In the genomic region with DNA sequence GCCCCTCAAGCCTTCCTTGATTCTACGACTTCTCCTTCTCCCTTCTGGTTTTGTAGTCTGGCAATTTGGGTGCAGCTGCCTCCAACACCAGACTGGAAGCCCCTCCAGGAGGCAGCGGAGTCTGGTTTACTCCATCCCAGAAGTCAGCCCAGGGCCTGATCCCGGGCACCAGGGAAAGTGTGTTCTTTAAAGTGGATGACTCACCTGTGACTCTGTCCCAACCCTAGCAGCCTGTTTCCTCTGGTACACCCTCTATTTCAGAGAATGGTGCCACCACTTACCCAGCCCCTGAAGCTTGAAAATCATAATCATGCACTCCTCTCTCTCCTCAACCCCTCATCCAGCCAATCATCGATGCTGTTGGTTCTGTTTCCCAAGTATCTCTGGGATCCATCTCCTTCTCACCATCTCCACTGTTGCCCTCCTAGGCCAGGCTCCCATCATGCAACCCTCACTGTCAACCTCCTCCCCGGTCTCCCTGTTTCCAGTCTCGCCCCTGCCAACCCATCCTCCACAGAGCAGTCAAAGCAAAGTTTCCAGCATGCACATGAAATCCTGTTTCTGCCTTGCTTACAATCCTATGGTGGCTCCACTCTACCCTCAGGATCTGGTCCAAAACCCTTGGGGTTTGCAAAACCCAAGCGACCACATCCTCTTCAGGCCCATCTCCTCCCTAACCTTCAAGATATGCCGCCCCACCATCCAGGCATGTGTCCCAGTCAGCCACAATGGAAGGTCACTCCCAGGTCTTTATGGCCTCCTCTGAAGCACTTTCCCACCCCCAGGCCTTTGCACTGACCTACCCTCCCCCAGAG, we compare ENCODE assay signal across 1 cellular context.
TF ChIP-seq lines count a peak whose summit lies in the region.

No MANE protein-coding gene starts in this region.

TF ChIP-seq in HepG2, 621 proteins besides CTCF, POLR2A, EP300 and RAD21:
- TF ChIP-seq, protein P1, sequence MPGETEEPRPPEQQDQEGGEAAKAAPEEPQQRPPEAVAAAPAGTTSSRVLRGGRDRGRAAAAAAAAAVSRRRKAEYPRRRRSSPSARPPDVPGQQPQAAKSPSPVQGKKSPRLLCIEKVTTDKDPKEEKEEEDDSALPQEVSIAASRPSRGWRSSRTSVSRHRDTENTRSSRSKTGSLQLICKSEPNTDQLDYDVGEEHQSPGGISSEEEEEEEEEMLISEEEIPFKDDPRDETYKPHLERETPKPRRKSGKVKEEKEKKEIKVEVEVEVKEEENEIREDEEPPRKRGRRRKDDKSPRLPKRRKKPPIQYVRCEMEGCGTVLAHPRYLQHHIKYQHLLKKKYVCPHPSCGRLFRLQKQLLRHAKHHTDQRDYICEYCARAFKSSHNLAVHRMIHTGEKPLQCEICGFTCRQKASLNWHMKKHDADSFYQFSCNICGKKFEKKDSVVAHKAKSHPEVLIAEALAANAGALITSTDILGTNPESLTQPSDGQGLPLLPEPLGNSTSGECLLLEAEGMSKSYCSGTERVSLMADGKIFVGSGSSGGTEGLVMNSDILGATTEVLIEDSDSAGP (CRISPR knock-in tag; IDR thresholded peaks at IDR 0.05; ENCODE audit: borderline replicate concordance) = no peak
- TF ChIP-seq, protein P2, sequence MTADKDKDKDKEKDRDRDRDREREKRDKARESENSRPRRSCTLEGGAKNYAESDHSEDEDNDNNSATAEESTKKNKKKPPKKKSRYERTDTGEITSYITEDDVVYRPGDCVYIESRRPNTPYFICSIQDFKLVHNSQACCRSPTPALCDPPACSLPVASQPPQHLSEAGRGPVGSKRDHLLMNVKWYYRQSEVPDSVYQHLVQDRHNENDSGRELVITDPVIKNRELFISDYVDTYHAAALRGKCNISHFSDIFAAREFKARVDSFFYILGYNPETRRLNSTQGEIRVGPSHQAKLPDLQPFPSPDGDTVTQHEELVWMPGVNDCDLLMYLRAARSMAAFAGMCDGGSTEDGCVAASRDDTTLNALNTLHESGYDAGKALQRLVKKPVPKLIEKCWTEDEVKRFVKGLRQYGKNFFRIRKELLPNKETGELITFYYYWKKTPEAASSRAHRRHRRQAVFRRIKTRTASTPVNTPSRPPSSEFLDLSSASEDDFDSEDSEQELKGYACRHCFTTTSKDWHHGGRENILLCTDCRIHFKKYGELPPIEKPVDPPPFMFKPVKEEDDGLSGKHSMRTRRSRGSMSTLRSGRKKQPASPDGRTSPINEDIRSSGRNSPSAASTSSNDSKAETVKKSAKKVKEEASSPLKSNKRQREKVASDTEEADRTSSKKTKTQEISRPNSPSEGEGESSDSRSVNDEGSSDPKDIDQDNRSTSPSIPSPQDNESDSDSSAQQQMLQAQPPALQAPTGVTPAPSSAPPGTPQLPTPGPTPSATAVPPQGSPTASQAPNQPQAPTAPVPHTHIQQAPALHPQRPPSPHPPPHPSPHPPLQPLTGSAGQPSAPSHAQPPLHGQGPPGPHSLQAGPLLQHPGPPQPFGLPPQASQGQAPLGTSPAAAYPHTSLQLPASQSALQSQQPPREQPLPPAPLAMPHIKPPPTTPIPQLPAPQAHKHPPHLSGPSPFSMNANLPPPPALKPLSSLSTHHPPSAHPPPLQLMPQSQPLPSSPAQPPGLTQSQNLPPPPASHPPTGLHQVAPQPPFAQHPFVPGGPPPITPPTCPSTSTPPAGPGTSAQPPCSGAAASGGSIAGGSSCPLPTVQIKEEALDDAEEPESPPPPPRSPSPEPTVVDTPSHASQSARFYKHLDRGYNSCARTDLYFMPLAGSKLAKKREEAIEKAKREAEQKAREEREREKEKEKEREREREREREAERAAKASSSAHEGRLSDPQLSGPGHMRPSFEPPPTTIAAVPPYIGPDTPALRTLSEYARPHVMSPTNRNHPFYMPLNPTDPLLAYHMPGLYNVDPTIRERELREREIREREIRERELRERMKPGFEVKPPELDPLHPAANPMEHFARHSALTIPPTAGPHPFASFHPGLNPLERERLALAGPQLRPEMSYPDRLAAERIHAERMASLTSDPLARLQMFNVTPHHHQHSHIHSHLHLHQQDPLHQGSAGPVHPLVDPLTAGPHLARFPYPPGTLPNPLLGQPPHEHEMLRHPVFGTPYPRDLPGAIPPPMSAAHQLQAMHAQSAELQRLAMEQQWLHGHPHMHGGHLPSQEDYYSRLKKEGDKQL (CRISPR knock-in tag; IDR thresholded peaks at IDR 0.05; ENCODE audit: low read depth) = no peak
- no peak for TF ChIP-seq ZNF879 (CRISPR knock-in tag; IDR thresholded peaks at IDR 0.05)
- TF ChIP-seq RXRB (CRISPR knock-in tag; IDR thresholded peaks at IDR 0.05; ENCODE audit: borderline replicate concordance) = no peak
TF ChIP-seq in HepG2: peak in this region for 0.
